ENCODE assay signal across 22 cellular contexts in genomic region chr3:115470254-115470653, GRCh38.
A peak's percentile ranks its signal among the peaks of the same experiment; 100 is the strongest.
DNase-seq lines count a peak whose midpoint lies in the region; ATAC-seq lines count a peak whose summit lies in the region.
"Had no signal": no experiment of that assay in that cellular context is flagged by ENCODE, and none has a peak within 500 bp of the region (broad histone marks: within the 10 kb centered on the region; RNA-seq: fewer than 3 reads in every experiment).

No MANE protein-coding gene starts in this region.

- no peak overlapping the region for H3K27ac Mint-ChIP-seq in activated naive CD8-positive, alpha-beta T cell treated with anti-CD3 and anti-CD28 coated beads for 36 hours
- H3K27ac Mint-ChIP-seq: CD4-positive, CD25-positive, alpha-beta regulatory T cell; GM23338; natural killer cell; WTC11 had no signal

- no peaks in the 10 kb centered on the region for H3K9me3 Mint-ChIP-seq in activated naive CD8-positive, alpha-beta T cell treated with anti-CD3 and anti-CD28 coated beads for 36 hours
- H3K9me3 Mint-ChIP-seq: GM23338 had no signal

- peaks cover 8% of the 10 kb centered on the region for H3K27me3 Mint-ChIP-seq in activated naive CD8-positive, alpha-beta T cell treated with anti-CD3 and anti-CD28 coated beads for 36 hours
- H3K27me3 Mint-ChIP-seq: CD4-positive, CD25-positive, alpha-beta regulatory T cell had no signal

- DNase-seq in NCI-H1436 (lab: John Stamatoyannopoulos, UW) (peak; percentile 25), NCI-H1436 treated with DMSO at 0.1 percent for 48 hours (lab: John Stamatoyannopoulos, UW) (no peak), NCI-H345 treated with DMSO at 0.1 percent for 48 hours (lab: John Stamatoyannopoulos, UW; ENCODE audit: unreplicated experiment) (peak; percentile 44), left kidney (ENCODE audit: low read depth, low spot score) (peak; percentile 5), HuH-7.5 (ENCODE audit: low spot score) (no peak), amniotic stem cell (lab: John Stamatoyannopoulos, UW) (no peak)
- no peak for DNase-seq in activated naive CD8-positive, alpha-beta T cell treated with anti-CD3 and anti-CD28 coated beads for 36 hours
- DNase-seq: activated CD4-positive, alpha-beta T cell treated with anti-CD3 and anti-CD28 coated beads, Interleukin-2, amount 50 U/mL, for 1 hour; activated T-cell treated with anti-CD3 and anti-CD28 coated beads, Interleukin-2, amount 50 U/mL, for 48 hours; brain microvascular endothelial cell; CD4-positive, CD25-positive, alpha-beta regulatory T cell; lower lobe of right lung; natural killer cell; NCI-H2227 treated with DMSO at 0.1 percent for 48 hours; NK-92 treated with Interleukin-12 subunit alpha and Interleukin-12 subunit beta, amount 100 ng/mL, for 24 hours; occipital lobe; PC-9; stimulated activated naive CD4-positive, alpha-beta T cell; SW 1271 had no signal

- no peaks in the 10 kb centered on the region for H3K4me1 Mint-ChIP-seq in activated naive CD8-positive, alpha-beta T cell treated with anti-CD3 and anti-CD28 coated beads for 36 hours
- H3K4me1 Mint-ChIP-seq: CD4-positive, CD25-positive, alpha-beta regulatory T cell; natural killer cell had no signal

- ATAC-seq in HG02759 (IDR thresholded peaks at IDR 0.05; ENCODE audit: unreplicated experiment), result peak; percentile 20
- ATAC-seq: GM23338, lower lobe of right lung, natural killer cell, WTC11 had no signal

- no peaks in the 10 kb centered on the region for H3K36me3 Mint-ChIP-seq in activated naive CD8-positive, alpha-beta T cell treated with anti-CD3 and anti-CD28 coated beads for 36 hours
- H3K36me3 Mint-ChIP-seq: CD4-positive, CD25-positive, alpha-beta regulatory T cell; natural killer cell had no signal

- H3K4me3 Mint-ChIP-seq in activated naive CD8-positive, alpha-beta T cell treated with anti-CD3 and anti-CD28 coated beads for 36 hours, result no peak overlapping the region
- H3K4me3 Mint-ChIP-seq: CD4-positive, CD25-positive, alpha-beta regulatory T cell; GM23338; natural killer cell; WTC11 had no signal

Comparison
In these comparisons a context has a peak if more than half of its experiments do, and no peak if none do; other contexts are left out.
1. DNase-seq: peak in NCI-H1436 (single experiment), NCI-H345 treated with DMSO at 0.1 percent for 48 hours (single experiment) and left kidney (single experiment); none in NCI-H1436 treated with DMSO at 0.1 percent for 48 hours (single experiment), HuH-7.5 (single experiment), activated naive CD8-positive, alpha-beta T cell treated with anti-CD3 and anti-CD28 coated beads for 36 hours (single experiment) and amniotic stem cell (single experiment).